8 cellular contexts compared by ENCODE assay signal in the genomic region with DNA sequence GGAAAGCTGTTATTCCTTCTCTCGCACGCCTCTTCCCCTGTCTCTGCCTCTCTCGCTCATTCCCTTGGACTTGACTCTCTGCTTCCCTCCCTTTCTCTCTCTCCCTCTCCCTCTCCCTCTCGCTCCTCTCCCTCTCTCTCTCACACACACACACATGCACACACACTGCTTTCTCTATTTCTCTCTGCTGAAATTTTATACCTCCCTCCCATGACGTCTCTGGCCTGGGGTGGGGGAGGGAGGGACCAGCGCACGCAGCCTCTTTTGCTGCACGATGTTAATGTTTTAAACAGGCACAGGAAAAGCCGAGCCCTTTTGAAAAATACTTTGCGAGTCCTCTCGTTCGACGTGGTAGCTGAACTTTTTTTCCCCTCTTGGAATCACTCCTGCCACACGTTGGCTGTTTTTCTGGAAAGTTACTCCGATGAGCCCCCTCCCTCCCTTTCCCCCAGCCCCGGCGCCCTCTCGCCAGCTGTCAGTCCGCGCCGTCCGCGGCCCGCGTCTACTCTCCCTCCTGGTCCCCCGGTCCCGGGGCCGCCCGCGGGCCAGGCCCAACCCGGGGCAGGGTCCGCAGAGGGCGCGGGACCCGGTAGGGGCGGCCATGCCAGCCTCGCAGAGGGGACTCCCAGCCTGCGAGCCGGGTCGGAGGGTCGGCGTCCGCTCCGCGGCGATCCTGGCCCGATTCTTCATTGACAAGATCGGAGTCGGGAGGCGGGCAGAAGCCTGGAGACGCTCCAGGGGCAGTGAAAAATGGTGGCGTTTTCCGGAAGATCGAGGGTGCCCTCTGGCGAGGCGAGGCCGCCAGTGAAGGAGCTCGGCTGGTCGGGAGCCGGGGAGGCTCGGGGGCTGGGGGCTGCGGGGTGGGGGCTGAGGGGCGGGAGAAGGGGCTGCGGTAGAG. TPM values are rescaled to one million over a fixed set of nuclear protein-coding genes. Genes with fewer than 3 reads are reported as not detected.
A peak's percentile ranks its signal among the peaks of the same experiment; 100 is the strongest.
DNase-seq lines count a peak whose midpoint lies in the region; ATAC-seq and TF ChIP-seq lines count a peak whose summit lies in the region.

A gene (minus strand): TSS at position 170 of the 898 bp plus-strand sequence. CDS start 1,102 bp downstream, outside the sequence.

- in situ Hi-C loops in Caki2 (cut with HindIII; ENCODE audit: low pct_unique_long_range_greater_than_20kb, low sequenced_read_pairs): no loop called here

- H3K9me3 Mint-ChIP-seq in activated naive CD4-positive, alpha-beta T cell treated with anti-CD3 and anti-CD28 coated beads, Interleukin-2, amount 50 U/mL, for 24 hours: no peaks in the 10 kb centered on the region

- CTCF ChIA-PET in SK-N-SH (lab: Yijun Ruan, JAX): interaction anchor here (0.6 to 19.6 kb wide), 61 partner anchors 9 to 1093 kb away, joined by 3 to 550 read pairs (median 4); no protein-coding TSS in a partner anchor

- no peak; a peak in 1 of 4 replicates for TF ChIP-seq EP300 in SK-N-SH (IDR thresholded peaks at IDR 0.05; ENCODE audit: borderline replicate concordance in 1 of 2, low read depth in 1 of 2, low read length in 1 of 2)

- H3K27ac ChIP-seq in SK-N-SH (ENCODE audit: low read depth in 2 of 2, low read length in 1 of 2) (peak within 1 kb of the TSS; percentile 64 to 86), subcutaneous abdominal adipose tissue (ENCODE audit: low read depth, low read length) (peak within 1 kb of the TSS; percentile 92)

- H3K36me3 Mint-ChIP-seq in activated naive CD4-positive, alpha-beta T cell treated with anti-CD3 and anti-CD28 coated beads, Interleukin-2, amount 50 U/mL, for 24 hours: no peaks in the 10 kb centered on the region

- H3K36me3 ChIP-seq in SK-N-SH (replicated peaks in 1 of 2; ENCODE audit: control insufficient read depth in 1 of 2, insufficient read depth in 2 of 2, low read length in 1 of 2) (no peaks in the 10 kb centered on the region), subcutaneous abdominal adipose tissue (ENCODE audit: control insufficient read depth in 5 of 5, insufficient read depth in 5 of 5, low read length in 5 of 5) (no peaks in the 10 kb centered on the region)

- TF ChIP-seq CTCF in NB4 (IDR thresholded peaks at IDR 0.05; ENCODE audit: low read depth, low read length) (peak; percentile 37), SK-N-SH (IDR thresholded peaks at IDR 0.05) (peak; percentile 57)

- peak; percentile 46 for ATAC-seq in GM21786 (IDR thresholded peaks at IDR 0.05; ENCODE audit: unreplicated experiment)

- peak within 1 kb of the TSS; percentile 95 for H2AFZ ChIP-seq in SK-N-SH (ENCODE audit: low read depth)

- 6% methylated on average over 37 of the region's 64 CpGs for WGBS in SK-N-SH (ENCODE audit: low lambda C conversion rate)

- H3K9me3 ChIP-seq in SK-N-SH (no peaks in the 10 kb centered on the region), subcutaneous abdominal adipose tissue (ENCODE audit: control insufficient read depth in 5 of 5, low read length in 5 of 5) (no peaks in the 10 kb centered on the region)

- peaks cover 8% of the 10 kb centered on the region for H3F3A ChIP-seq in SK-N-SH (replicated peaks; ENCODE audit: insufficient read depth)

- peak; percentile 81 for TF ChIP-seq RAD21 in SK-N-SH (IDR thresholded peaks at IDR 0.05; ENCODE audit: low read length)

- peaks cover 12% of the 10 kb centered on the region for H3K79me2 ChIP-seq in SK-N-SH (ENCODE audit: insufficient read depth)

- DNase-seq in Caki2 (ENCODE audit: low read depth): peak; percentile 84
- peak; percentile 76 for DNase-seq in NB4 (ENCODE audit: low read depth)
- DNase-seq in SK-N-SH: peak; percentile 90
- DNase-seq in globus pallidus (ENCODE audit: low spot score): peak; percentile 88
- DNase-seq in nucleus accumbens (lab: John Stamatoyannopoulos, UW): peak in 55 of 56 donors; percentile 21 to 91 (median 80)

- H3K4me3 ChIP-seq in NB4 (ENCODE audit: low read depth, low read length): peak within 1 kb of the TSS; percentile 46
- H3K4me3 ChIP-seq in SK-N-SH (ENCODE audit: low read depth in 2 of 2, low read length in 1 of 2): peak within 1 kb of the TSS; percentile 75 to 95
- H3K4me3 ChIP-seq in subcutaneous abdominal adipose tissue (ENCODE audit: low read depth in 1 of 5, low read length in 5 of 5): peak within 1 kb of the TSS; percentile 69 to 79 (median 74)

- H3K4me1 ChIP-seq in SK-N-SH (ENCODE audit: control insufficient read depth in 1 of 2, insufficient read depth in 2 of 2, low read depth in 1 of 2, low read length in 1 of 2) (peaks cover 18 to 53% of the 10 kb centered on the region in 2 experiments), subcutaneous abdominal adipose tissue (ENCODE audit: control insufficient read depth in 5 of 5, insufficient read depth in 5 of 5, low read length in 5 of 5) (peaks cover 13 to 66% (median 62%) of the 10 kb centered on the region in 5 donors)

- POLR2A ChIA-PET in SK-N-SH (lab: Yijun Ruan, JAX): interaction anchor here (0.8 to 1.0 kb wide), 2 partner anchors 75 to 273 kb away, joined by 5 to 6 read pairs; no protein-coding TSS in a partner anchor

- peak within 1 kb of the TSS; percentile 79 for H3K9ac ChIP-seq in SK-N-SH
- H3K9ac ChIP-seq in subcutaneous abdominal adipose tissue (ENCODE audit: low read length in 5 of 5): peak within 1 kb of the TSS; percentile 63 to 91 (median 84)

- H3K27me3 Mint-ChIP-seq in activated naive CD4-positive, alpha-beta T cell treated with anti-CD3 and anti-CD28 coated beads, Interleukin-2, amount 50 U/mL, for 24 hours: no peaks in the 10 kb centered on the region

- H4K20me1 ChIP-seq in SK-N-SH (ENCODE audit: insufficient read depth): no peaks in the 10 kb centered on the region

- H3K27me3 ChIP-seq in SK-N-SH (ENCODE audit: insufficient read depth) (no peaks in the 10 kb centered on the region), subcutaneous abdominal adipose tissue (ENCODE audit: control insufficient read depth in 5 of 5, insufficient read depth in 4 of 5, low read length in 5 of 5) (no peaks in the 10 kb centered on the region)

- no peaks in the 10 kb centered on the region for H3K9me2 ChIP-seq in SK-N-SH

- peak within 1 kb of the TSS; percentile 75 for H3K27ac Mint-ChIP-seq in activated naive CD4-positive, alpha-beta T cell treated with anti-CD3 and anti-CD28 coated beads, Interleukin-2, amount 50 U/mL, for 24 hours

- H3K4me2 ChIP-seq in SK-N-SH: peak within 1 kb of the TSS; percentile 98

- TF ChIP-seq POLR2A in NB4 (IDR thresholded peaks at IDR 0.05; ENCODE audit: extremely low read depth, insufficient read length): no peak

- H3K4me3 Mint-ChIP-seq in activated naive CD4-positive, alpha-beta T cell treated with anti-CD3 and anti-CD28 coated beads, Interleukin-2, amount 50 U/mL, for 24 hours: peak within 1 kb of the TSS; percentile 87

- peaks cover 54% of the 10 kb centered on the region for H3K4me1 Mint-ChIP-seq in activated naive CD4-positive, alpha-beta T cell treated with anti-CD3 and anti-CD28 coated beads, Interleukin-2, amount 50 U/mL, for 24 hours

TF ChIP-seq in SK-N-SH, 30 proteins besides CTCF, POLR2A, EP300 and RAD21 (continues in another document):
- TF ChIP-seq NFIC (IDR thresholded peaks at IDR 0.05; ENCODE audit: borderline replicate concordance) (peak; percentile 33; the same call in 1 of the 2 replicates), NRF1 (IDR thresholded peaks at IDR 0.05; ENCODE audit: low read depth, low read length) (peak; percentile 31), SMC3 (IDR thresholded peaks at IDR 0.05; ENCODE audit: low read depth, low read length) (peak; percentile 82), GABPA (IDR thresholded peaks at IDR 0.05; ENCODE audit: low read depth) (no peak), ELF1 (IDR thresholded peaks at IDR 0.05) (no peak)
- TF ChIP-seq, protein P1, sequence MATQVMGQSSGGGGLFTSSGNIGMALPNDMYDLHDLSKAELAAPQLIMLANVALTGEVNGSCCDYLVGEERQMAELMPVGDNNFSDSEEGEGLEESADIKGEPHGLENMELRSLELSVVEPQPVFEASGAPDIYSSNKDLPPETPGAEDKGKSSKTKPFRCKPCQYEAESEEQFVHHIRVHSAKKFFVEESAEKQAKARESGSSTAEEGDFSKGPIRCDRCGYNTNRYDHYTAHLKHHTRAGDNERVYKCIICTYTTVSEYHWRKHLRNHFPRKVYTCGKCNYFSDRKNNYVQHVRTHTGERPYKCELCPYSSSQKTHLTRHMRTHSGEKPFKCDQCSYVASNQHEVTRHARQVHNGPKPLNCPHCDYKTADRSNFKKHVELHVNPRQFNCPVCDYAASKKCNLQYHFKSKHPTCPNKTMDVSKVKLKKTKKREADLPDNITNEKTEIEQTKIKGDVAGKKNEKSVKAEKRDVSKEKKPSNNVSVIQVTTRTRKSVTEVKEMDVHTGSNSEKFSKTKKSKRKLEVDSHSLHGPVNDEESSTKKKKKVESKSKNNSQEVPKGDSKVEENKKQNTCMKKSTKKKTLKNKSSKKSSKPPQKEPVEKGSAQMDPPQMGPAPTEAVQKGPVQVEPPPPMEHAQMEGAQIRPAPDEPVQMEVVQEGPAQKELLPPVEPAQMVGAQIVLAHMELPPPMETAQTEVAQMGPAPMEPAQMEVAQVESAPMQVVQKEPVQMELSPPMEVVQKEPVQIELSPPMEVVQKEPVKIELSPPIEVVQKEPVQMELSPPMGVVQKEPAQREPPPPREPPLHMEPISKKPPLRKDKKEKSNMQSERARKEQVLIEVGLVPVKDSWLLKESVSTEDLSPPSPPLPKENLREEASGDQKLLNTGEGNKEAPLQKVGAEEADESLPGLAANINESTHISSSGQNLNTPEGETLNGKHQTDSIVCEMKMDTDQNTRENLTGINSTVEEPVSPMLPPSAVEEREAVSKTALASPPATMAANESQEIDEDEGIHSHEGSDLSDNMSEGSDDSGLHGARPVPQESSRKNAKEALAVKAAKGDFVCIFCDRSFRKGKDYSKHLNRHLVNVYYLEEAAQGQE (IDR thresholded peaks at IDR 0.05; ENCODE audit: low read depth, low read length): no peak
- TF ChIP-seq, protein P2, sequence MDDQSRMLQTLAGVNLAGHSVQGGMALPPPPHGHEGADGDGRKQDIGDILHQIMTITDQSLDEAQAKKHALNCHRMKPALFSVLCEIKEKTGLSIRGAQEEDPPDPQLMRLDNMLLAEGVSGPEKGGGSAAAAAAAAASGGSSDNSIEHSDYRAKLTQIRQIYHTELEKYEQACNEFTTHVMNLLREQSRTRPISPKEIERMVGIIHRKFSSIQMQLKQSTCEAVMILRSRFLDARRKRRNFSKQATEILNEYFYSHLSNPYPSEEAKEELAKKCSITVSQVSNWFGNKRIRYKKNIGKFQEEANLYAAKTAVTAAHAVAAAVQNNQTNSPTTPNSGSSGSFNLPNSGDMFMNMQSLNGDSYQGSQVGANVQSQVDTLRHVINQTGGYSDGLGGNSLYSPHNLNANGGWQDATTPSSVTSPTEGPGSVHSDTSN (IDR thresholded peaks at IDR 0.05): peak; percentile 40
- TF ChIP-seq, protein P3, sequence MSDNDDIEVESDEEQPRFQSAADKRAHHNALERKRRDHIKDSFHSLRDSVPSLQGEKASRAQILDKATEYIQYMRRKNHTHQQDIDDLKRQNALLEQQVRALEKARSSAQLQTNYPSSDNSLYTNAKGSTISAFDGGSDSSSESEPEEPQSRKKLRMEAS (IDR thresholded peaks at IDR 0.05; ENCODE audit: low read depth): peak; percentile 76

RNA-seq across cellular contexts. Expression of the gene that starts here (rescaled TPM):
- 0.44 TPM in 1 of 2 replicates, not detected in the other for total RNA-seq in Caki2 (2014; rRNA removed; shearing (Covaris generic); ENCODE audit: low replicate concordance)
- polyA plus RNA-seq in SK-N-SH (2012; rRNA removed): 7.4 and 7.6 TPM in 2 replicates
- polyA plus RNA-seq in SK-N-SH (2012; cell fraction: cytosol; rRNA removed): 5.8 and 5.9 TPM in 2 replicates
- polyA plus RNA-seq in SK-N-SH (2012; cell fraction: nucleus; rRNA removed): 22.8 and 26.4 TPM in 2 replicates

Comparison
In these comparisons a context has a peak if more than half of its experiments do, and no peak if none do; other contexts are left out.
1. Peak in every context shown above with its lines: DNase-seq, ATAC-seq, H3K4me3 ChIP-seq and H3K27ac ChIP-seq.
2. Peak in DNase-seq in Caki2; RNA of the gene not detected or under 1 TPM.